ENCODE assay signal across 1 cellular context in genomic region chr3:69079269-69080159, GRCh38.
TF ChIP-seq lines count a peak whose summit lies in the region.

No MANE protein-coding gene starts in this region.

TF ChIP-seq in IMR-90, 13 proteins besides CTCF, POLR2A, EP300 and RAD21 (continued from another document):
- TF ChIP-seq RCOR1 (IDR thresholded peaks at IDR 0.05; ENCODE audit: insufficient replicate concordance, low read length): no peak
- no peak for TF ChIP-seq MXI1 (IDR thresholded peaks at IDR 0.05; ENCODE audit: borderline replicate concordance, low read depth, low read length)
- TF ChIP-seq USF2 (IDR thresholded peaks at IDR 0.05; ENCODE audit: low read depth, low read length): no peak
- TF ChIP-seq MAZ (IDR thresholded peaks at IDR 0.05; ENCODE audit: borderline replicate concordance, low read depth, low read length): no peak
- TF ChIP-seq FOS (IDR thresholded peaks at IDR 0.05; ENCODE audit: low read depth, low read length): no peak
- no peak for TF ChIP-seq CEBPB (IDR thresholded peaks at IDR 0.05; ENCODE audit: low read depth, low read length)
- no peak for TF ChIP-seq CHD1 (IDR thresholded peaks at IDR 0.05; ENCODE audit: low read depth, low read length)
